Comparison of ENCODE assay signal across 8 cellular contexts in the genomic region with DNA sequence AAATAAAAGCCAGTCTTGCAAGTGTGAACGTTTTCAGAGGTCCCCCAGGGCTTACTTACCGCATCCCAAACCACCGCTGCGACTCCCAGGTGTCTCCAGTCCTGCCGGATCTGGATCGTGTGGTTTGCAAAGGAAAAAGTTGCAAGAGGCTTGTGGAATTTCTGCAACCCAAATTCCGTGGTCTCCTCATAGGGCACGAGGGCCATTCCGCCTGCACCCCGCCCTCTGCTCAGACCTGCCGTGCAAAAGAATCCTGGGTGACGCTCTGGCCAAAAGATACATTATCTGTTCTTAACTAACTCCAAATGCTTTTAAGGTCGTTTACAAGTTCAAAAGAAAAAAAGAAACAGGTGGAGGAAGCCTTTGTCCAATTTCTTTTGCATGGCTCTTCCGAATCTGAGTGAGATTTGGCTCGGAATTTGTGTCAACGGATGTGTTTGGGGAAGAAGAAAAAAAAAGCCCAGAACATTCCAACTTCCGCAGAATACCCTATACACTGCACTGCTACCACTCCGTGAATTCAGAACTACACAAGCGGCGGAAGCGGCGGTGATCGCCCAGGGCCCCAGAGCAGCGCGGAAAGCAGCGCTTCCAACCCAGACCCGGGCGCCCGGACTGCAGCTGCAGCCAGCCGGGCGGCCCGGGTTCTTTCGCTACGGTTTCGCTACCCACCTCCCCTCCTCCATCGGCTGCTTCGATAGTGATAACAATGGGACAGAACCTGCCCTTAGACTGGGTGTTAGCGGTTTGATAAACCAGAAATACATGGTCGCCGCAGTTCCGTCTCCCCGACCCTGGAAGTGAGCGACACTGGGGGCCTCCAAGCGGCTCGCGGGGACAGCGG. TPM values are rescaled to one million over a fixed set of nuclear protein-coding genes. Genes with fewer than 3 reads are reported as not detected.
DNase-seq lines count a peak whose midpoint lies in the region; ATAC-seq, FAIRE-seq and TF ChIP-seq lines count a peak whose summit lies in the region.

No MANE protein-coding gene starts in this region.

- peak overlapping the region; percentile 90 for H3K4me3 Mint-ChIP-seq in activated CD4-positive, alpha-beta T cell treated with anti-CD3 and anti-CD28 coated beads for 36 hours

- H3K4me3 ChIP-seq in A549: peak overlapping the region; percentile 82

- H3K4me1 ChIP-seq in A549: peaks cover 11% of the 10 kb centered on the region

- peaks cover 42% of the 10 kb centered on the region for H3K36me3 Mint-ChIP-seq in activated CD4-positive, alpha-beta T cell treated with anti-CD3 and anti-CD28 coated beads for 36 hours (ENCODE audit: low read depth)

- peak overlapping the region; percentile 90 for H3K27ac Mint-ChIP-seq in activated CD4-positive, alpha-beta T cell treated with anti-CD3 and anti-CD28 coated beads for 36 hours

- no peaks in the 10 kb centered on the region for H3K9me3 ChIP-seq in A549

- CTCF ChIA-PET in A549 (lab: Yijun Ruan, JAX): interaction anchor here (0.6 to 8.7 kb wide), 18 partner anchors 9 to 824 kb away, joined by 3 to 110 read pairs (median 8); a partner anchor contains a TSS
- CTCF ChIA-PET in activated CD4-positive, alpha-beta T cell treated with anti-CD3 and anti-CD28 coated beads for 36 hours (lab: Charles Lee): interaction anchor here (0.6 to 2.2 kb wide), 6 partner anchors 24 to 859 kb away, joined by 3 to 6 read pairs (median 3); a partner anchor contains a TSS

- intact Hi-C loops in activated CD4-positive, alpha-beta T cell treated with anti-CD3 and anti-CD28 coated beads for 36 hours (cut with DNase I, micrococcal nuclease): loop anchor here (1.0 to 10.0 kb wide), 13 partner anchors 64 to 1540 kb away; a partner anchor contains a TSS

- WGBS in A549 (ENCODE audit: missing lambda C conversion rate): 4% methylated on average over 31 of the region's 47 CpGs

- no peaks in the 10 kb centered on the region for H3K27me3 Mint-ChIP-seq in activated CD4-positive, alpha-beta T cell treated with anti-CD3 and anti-CD28 coated beads for 36 hours

- POLR2A ChIA-PET in A549 (lab: Yijun Ruan, JAX): interaction anchor here (1.0 to 4.3 kb wide), 11 partner anchors 8 to 458 kb away, joined by 5 to 49 read pairs (median 7); a partner anchor contains a TSS
- POLR2A ChIA-PET in activated CD4-positive, alpha-beta T cell treated with anti-CD3 and anti-CD28 coated beads for 36 hours (lab: Charles Lee): interaction anchor here (0.6 to 1.9 kb wide), 6 partner anchors 87 to 1682 kb away, joined by 3 to 10 read pairs (median 3); a partner anchor contains a TSS

- DNase-seq in A549 (ENCODE audit: low read depth in 1 of 2, low spot score in 1 of 2) (peak; percentile 41 to 54), NCI-H2227 treated with DMSO at 0.1 percent for 48 hours (lab: John Stamatoyannopoulos, UW) (peak; percentile 79), cortex of kidney (lab: John Stamatoyannopoulos, UW) (peak; percentile 21), left kidney (ENCODE audit: low read depth, low spot score) (peak; percentile 89)
- DNase-seq in activated CD4-positive, alpha-beta T cell treated with anti-CD3 and anti-CD28 coated beads for 36 hours: peak; percentile 82
- peak; percentile 68 to 74 for DNase-seq in stimulated activated CD4-positive, alpha-beta T cell treated with anti-CD3 and anti-CD28 coated beads, Interleukin-2, amount 100 ng/mL, for 24 hours

- peak overlapping the region; percentile 98 to 99 for H3K27ac ChIP-seq in A549

- no peak for TF ChIP-seq CTCF in A549 (IDR thresholded peaks at IDR 0.05)

- ATAC-seq in A549 (peak; percentile 54 to 61), GM18517 (IDR thresholded peaks at IDR 0.05; ENCODE audit: unreplicated experiment) (peak; percentile 29), HG02981 (IDR thresholded peaks at IDR 0.05; ENCODE audit: unreplicated experiment) (peak; percentile 35)
- peak; percentile 56 for ATAC-seq in activated CD4-positive, alpha-beta T cell treated with anti-CD3 and anti-CD28 coated beads for 36 hours

- TF ChIP-seq RAD21 in A549 (conservative IDR thresholded peaks at IDR 0.05 in 1 of 2, IDR thresholded peaks at IDR 0.05 in 1 of 2): no peak; a peak in 1 of 5 replicates

- no peak for FAIRE-seq in A549 (lab: Jason Lieb, UNC)

- H3K4me1 Mint-ChIP-seq in activated CD4-positive, alpha-beta T cell treated with anti-CD3 and anti-CD28 coated beads for 36 hours: peaks cover 50% of the 10 kb centered on the region

- no peak for TF ChIP-seq EP300 in A549 (IDR thresholded peaks at IDR 0.05)

- peak overlapping the region; percentile 84 for H3K4me2 ChIP-seq in A549

- peak; percentile 50; the same call in 1 of the 2 replicates for TF ChIP-seq POLR2A in A549 (IDR thresholded peaks at IDR 0.05; ENCODE audit: low read length)

- no peaks in the 10 kb centered on the region for H3K9me3 Mint-ChIP-seq in activated CD4-positive, alpha-beta T cell treated with anti-CD3 and anti-CD28 coated beads for 36 hours (ENCODE audit: low read depth)

TF ChIP-seq in A549, 52 proteins besides CTCF, POLR2A, EP300 and RAD21:
- TF ChIP-seq NPAS2 (CRISPR knock-in tag; IDR thresholded peaks at IDR 0.05; ENCODE audit: borderline replicate concordance): no peak
- TF ChIP-seq, protein P1, sequence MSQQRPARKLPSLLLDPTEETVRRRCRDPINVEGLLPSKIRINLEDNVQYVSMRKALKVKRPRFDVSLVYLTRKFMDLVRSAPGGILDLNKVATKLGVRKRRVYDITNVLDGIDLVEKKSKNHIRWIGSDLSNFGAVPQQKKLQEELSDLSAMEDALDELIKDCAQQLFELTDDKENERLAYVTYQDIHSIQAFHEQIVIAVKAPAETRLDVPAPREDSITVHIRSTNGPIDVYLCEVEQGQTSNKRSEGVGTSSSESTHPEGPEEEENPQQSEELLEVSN (IDR thresholded peaks at IDR 0.05; ENCODE audit: borderline replicate concordance, low read depth): 0 out of 2 replicates have a peak, but pooled peaks have one; percentile 19
- 0 out of 2 replicates have a peak, but pooled peaks have one; percentile 33 for TF ChIP-seq RNF2 (IDR thresholded peaks at IDR 0.05; ENCODE audit: borderline replicate concordance, low read depth)
- TF ChIP-seq, protein P2, sequence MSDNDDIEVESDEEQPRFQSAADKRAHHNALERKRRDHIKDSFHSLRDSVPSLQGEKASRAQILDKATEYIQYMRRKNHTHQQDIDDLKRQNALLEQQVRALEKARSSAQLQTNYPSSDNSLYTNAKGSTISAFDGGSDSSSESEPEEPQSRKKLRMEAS (IDR thresholded peaks at IDR 0.05): peak; percentile 55
- no peak for TF ChIP-seq CBX2 (IDR thresholded peaks at IDR 0.05; ENCODE audit: borderline replicate concordance, low read depth)

RNA-seq across cellular contexts. Expression of a gene that starts 0.8 kb away (rescaled TPM):
- polyA plus RNA-seq in A549 (2011; rRNA removed) (31.1 and 40.1 TPM in 2 replicates), A549 (2017; fragmentation: RNase III; extraction: RNeasy Plus Mini Kit Qiagen cat#74134 plus additional on column Dnase treatment) (26.1 to 27.3 TPM (median 26.9 TPM) in 3 replicates)
- 28.6 and 31.1 TPM in 2 replicates for polyA plus RNA-seq in A549 (2012; cell fraction: cytosol; rRNA removed)
- polyA plus RNA-seq in A549 (2012; cell fraction: nucleus; rRNA removed): 11.5 and 15.6 TPM in 2 replicates
- polyA minus RNA-seq in A549 (2011; rRNA and poly(A)+ RNA removed): 9.5 and 9.9 TPM in 2 replicates
- total RNA-seq in activated CD4-positive, alpha-beta T cell treated with anti-CD3 and anti-CD28 coated beads for 36 hours: 10 to 100 TPM; 25.6 to 29.5 TPM

Comparison
In these comparisons a context has a peak if more than half of its experiments do, and no peak if none do; other contexts are left out.
1. Peak in every context shown above with its lines: DNase-seq, ATAC-seq, H3K4me3 ChIP-seq and H3K27ac ChIP-seq.
2. DNase-seq: peak in every context shown above with its lines; median percentile 89 in left kidney; 82 in activated CD4-positive, alpha-beta T cell treated with anti-CD3 and anti-CD28 coated beads for 36 hours; 79 in NCI-H2227 treated with DMSO at 0.1 percent for 48 hours; 71 in stimulated activated CD4-positive, alpha-beta T cell treated with anti-CD3 and anti-CD28 coated beads, Interleukin-2, amount 100 ng/mL, for 24 hours; 48 in A549; 21 in cortex of kidney.